13 cellular contexts compared by ENCODE assay signal in the genomic region with DNA sequence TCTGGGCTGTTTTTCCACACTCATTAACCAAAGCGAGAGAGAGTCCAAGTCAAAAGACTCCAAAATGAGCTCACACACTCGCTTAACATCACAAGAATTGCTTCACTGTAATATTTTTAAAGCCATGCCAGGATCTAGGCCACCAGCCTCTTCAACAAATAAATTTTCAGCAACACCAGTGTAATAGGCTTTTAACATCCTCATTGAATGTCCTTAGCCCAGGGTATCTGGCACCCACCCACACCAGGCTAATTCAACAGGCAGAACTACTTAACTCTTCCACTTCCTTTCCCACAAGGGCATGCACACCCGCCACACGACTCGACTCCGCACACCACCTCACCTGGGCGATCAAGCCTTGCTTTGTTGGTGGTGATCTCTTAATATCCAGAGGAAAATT. TPM values are rescaled to one million over a fixed set of nuclear protein-coding genes. Genes with fewer than 3 reads are reported as not detected.
A peak's percentile ranks its signal among the peaks of the same experiment; 100 is the strongest.
DNase-seq lines count a peak whose midpoint lies in the region; ATAC-seq and TF ChIP-seq lines count a peak whose summit lies in the region.
"Had no signal": no experiment of that assay in that cellular context is flagged by ENCODE, and none has a peak within 500 bp of the region (broad histone marks: within the 10 kb centered on the region; RNA-seq: fewer than 3 reads in every experiment).

No MANE protein-coding gene starts in this region.

- no peak overlapping the region for H2AK5ac ChIP-seq in H9 (ENCODE audit: insufficient read length, low read length)

- no CpG with 5 or more reads among the region's 7 CpGs for WGBS in H9 (ENCODE audit: extremely low coverage, insufficient read length, low lambda C conversion rate)
- 58% methylated on average over 7 of the region's 7 CpGs for WGBS in right cardiac atrium
- 73 to 82% methylated on average over 7 of the region's 7 CpGs for WGBS in sigmoid colon, 2 donors

- H3K4me3 ChIP-seq in right cardiac atrium (ENCODE audit: low read length): no peak overlapping the region
- H3K4me3 ChIP-seq in sigmoid colon: no peak overlapping the region
- H3K4me3 ChIP-seq in foreskin fibroblast (ENCODE audit: low read depth in 1 of 2, low read length in 2 of 2): no peak overlapping the region
- H3K4me3 ChIP-seq: GM12878, thoracic aorta had no signal

- H4K8ac ChIP-seq in H9 (replicated peaks; ENCODE audit: insufficient read length, low read depth, low read length): no peak overlapping the region

- H3K4ac ChIP-seq in H9 (ENCODE audit: low read depth, low read length): no peak overlapping the region

- H3K36me3 ChIP-seq in sigmoid colon: no peaks in the 10 kb centered on the region
- H3K36me3 ChIP-seq: thoracic aorta had no signal

- no peak overlapping the region for H2BK5ac ChIP-seq in H9 (ENCODE audit: insufficient read length, low read length)

- no peaks in the 10 kb centered on the region for H3K79me1 ChIP-seq in H9 (ENCODE audit: insufficient read depth, low read depth, low read length, poor library complexity, severe bottlenecking)

- H3K36me3 Mint-ChIP-seq in H9 (ENCODE audit: insufficient read depth in 1 of 3, low read depth in 3 of 3): peaks cover 12 to 24% (median 23%) of the 10 kb centered on the region in 3 experiments
- H3K36me3 Mint-ChIP-seq: naive thymus-derived CD4-positive, alpha-beta T cell had no signal

- no peak overlapping the region for H3K27ac ChIP-seq in H9 (ENCODE audit: insufficient read length, low read depth, low read length)
- H3K27ac ChIP-seq in right cardiac atrium (ENCODE audit: low read length): no peak overlapping the region
- peak overlapping the region; percentile 45 to 83 (median 64) for H3K27ac ChIP-seq in sigmoid colon
- H3K27ac ChIP-seq: thoracic aorta had no signal

- H3K27me3 Mint-ChIP-seq in H9 (ENCODE audit: low read depth): no peaks in the 10 kb centered on the region

- H3K27me3 ChIP-seq in H9 (ENCODE audit: insufficient read depth, low read length) (no peaks in the 10 kb centered on the region), right cardiac atrium (ENCODE audit: control insufficient read depth, insufficient read depth) (no peaks in the 10 kb centered on the region), sigmoid colon (no peaks in the 10 kb centered on the region)

- H2BK15ac ChIP-seq in H9 (ENCODE audit: low read depth, low read length): no peak overlapping the region

- intact Hi-C loops in right cardiac atrium (cut with DNase I): no loop called here
- intact Hi-C loops in sigmoid colon (cut with DNase I): no loop called here

- H4K20me1 ChIP-seq in H9 (ENCODE audit: control insufficient read depth, insufficient read depth, insufficient read length): no peaks in the 10 kb centered on the region

- peak overlapping the region in 1 of 2 experiments; percentile 58; a peak in 2 of 5 replicates for H3K4me3 Mint-ChIP-seq in H9
- H3K4me3 Mint-ChIP-seq: naive thymus-derived CD4-positive, alpha-beta T cell had no signal

- peak in 1 of 4 donors; percentile 4 for TF ChIP-seq EP300 in sigmoid colon (IDR thresholded peaks at IDR 0.05)

- no peak overlapping the region for H3K14ac ChIP-seq in H9 (ENCODE audit: insufficient read depth, low read length)

- H3K79me2 ChIP-seq in H9 (ENCODE audit: insufficient read depth, low read length): peaks cover 5% of the 10 kb centered on the region; the same call in 1 of the 2 replicates

- peak overlapping the region; percentile 6 to 92 (median 92); a peak in 6 of 7 replicates for H3K27ac Mint-ChIP-seq in H9
- H3K27ac Mint-ChIP-seq: naive thymus-derived CD4-positive, alpha-beta T cell had no signal

- no peak overlapping the region for H3K4me2 ChIP-seq in H9 (ENCODE audit: insufficient read depth, insufficient read length, low read length)

- no peak overlapping the region for H3K56ac ChIP-seq in H9 (ENCODE audit: insufficient read length, low read depth, low read length)

- H3K18ac ChIP-seq in H9 (ENCODE audit: insufficient read length, low read depth, low read length): no peak overlapping the region

- peaks cover 3% of the 10 kb centered on the region for H3K4me1 ChIP-seq in H9 (ENCODE audit: insufficient read depth, low read length)
- peaks cover 3% of the 10 kb centered on the region for H3K4me1 ChIP-seq in right cardiac atrium (ENCODE audit: control insufficient read depth, insufficient read depth, low read length)
- H3K4me1 ChIP-seq in sigmoid colon: peaks cover 0 to 65% (median 63%) of the 10 kb centered on the region in 4 donors

- H2BK120ac ChIP-seq in H9 (ENCODE audit: low read depth, low read length, poor library complexity, severe bottlenecking): no peak overlapping the region

- H3T11ph ChIP-seq in H9 (ENCODE audit: low read length): no peak overlapping the region

- no peak overlapping the region for H4K5ac ChIP-seq in H9 (ENCODE audit: insufficient read length, low read depth, low read length)

- no peaks in the 10 kb centered on the region for H3K9me3 ChIP-seq in H9 (ENCODE audit: control insufficient read depth, low read depth, low read length)
- no peaks in the 10 kb centered on the region for H3K9me3 ChIP-seq in right cardiac atrium (ENCODE audit: control insufficient read depth, low read length)
- H3K9me3 ChIP-seq in sigmoid colon: no peaks in the 10 kb centered on the region
- H3K9me3 ChIP-seq: thoracic aorta had no signal

- H2BK20ac ChIP-seq in H9 (ENCODE audit: low read depth, low read length, poor library complexity, severe bottlenecking): no peak overlapping the region

- TF ChIP-seq CTCF in H9 (conservative IDR thresholded peaks at IDR 0.05) (no peak), sigmoid colon (IDR thresholded peaks at IDR 0.05) (no peak), foreskin fibroblast (IDR thresholded peaks at IDR 0.05; ENCODE audit: low read depth, low read length) (no peak)

- H3K23me2 ChIP-seq in H9 (ENCODE audit: insufficient read length, low read depth, low read length, poor library complexity, severe bottlenecking): no peaks in the 10 kb centered on the region

- no peaks in the 10 kb centered on the region; a peak in 1 of 5 replicates for H3K9me3 Mint-ChIP-seq in H9

- H4K91ac ChIP-seq in H9 (ENCODE audit: insufficient read length, low read depth, low read length): no peak overlapping the region

- ATAC-seq in right cardiac atrium: peak in 1 of 2 donors; percentile 15
- no peak for ATAC-seq in esophagus mucosa
- ATAC-seq: GM12878; naive thymus-derived CD4-positive, alpha-beta T cell had no signal

- DNase-seq in H9: no peak
- peak; percentile 22 for DNase-seq in NCI-H2196 treated with DMSO at 0.1 percent for 48 hours (lab: John Stamatoyannopoulos, UW; ENCODE audit: unreplicated experiment)
- peak in 2 of 3 donors; percentile 23 to 45 for DNase-seq in right cardiac atrium
- peak; percentile 76 for DNase-seq in sigmoid colon
- no peak for DNase-seq in T1000 (lab: John Stamatoyannopoulos, UW)
- no peak for DNase-seq in foreskin fibroblast
- DNase-seq: activated T-cell treated with anti-CD3 and anti-CD28 coated beads for 4 hours; DMS 273 treated with DMSO at 0.1 percent for 48 hours; naive thymus-derived CD4-positive, alpha-beta T cell; small intestine had no signal

- TF ChIP-seq POLR2A in sigmoid colon (IDR thresholded peaks at IDR 0.05): no peak

- no peak overlapping the region for H3K9ac ChIP-seq in H9 (ENCODE audit: extremely low read depth, insufficient read length, low read length)

- H3K23ac ChIP-seq in H9 (ENCODE audit: insufficient read length, low read depth, low read length): no peak overlapping the region

- no peak overlapping the region for H2AFZ ChIP-seq in H9 (ENCODE audit: low read length)

- H2BK12ac ChIP-seq in H9 (ENCODE audit: insufficient read length, low read depth, low read length): no peak overlapping the region

- peaks cover 63 to 65% of the 10 kb centered on the region in 2 experiments for H3K4me1 Mint-ChIP-seq in H9
- H3K4me1 Mint-ChIP-seq: naive thymus-derived CD4-positive, alpha-beta T cell had no signal

RNA-seq across cellular contexts. Expression of a gene that starts 34.2 kb away (rescaled TPM):
- total RNA-seq in H9 (2021): 157 and 173 TPM in 2 replicates
- total RNA-seq in right cardiac atrium: 10 to 100 TPM; 76.7 to 95.2 (median 82.9) TPM
- 29.7 TPM for polyA plus RNA-seq in right cardiac atrium
- total RNA-seq in sigmoid colon: 100 to 1,000 TPM in 3 of 4 donors, 10 to 100 TPM in 1; 93.1 to 146 (median 125) TPM
- polyA plus RNA-seq in sigmoid colon: 10 to 100 TPM; 12.6 to 72.3 (median 15.0) TPM
- 86.4 TPM for total RNA-seq in esophagus mucosa
- polyA plus RNA-seq: naive thymus-derived CD4-positive, alpha-beta T cell had no signal

Comparison
In these comparisons a context has a peak if more than half of its experiments do, and no peak if none do; other contexts are left out.
1. DNase-seq: peak in NCI-H2196 treated with DMSO at 0.1 percent for 48 hours (single experiment), right cardiac atrium (2 of 3) and sigmoid colon (single experiment); none in H9 (single experiment), T1000 (single experiment) and foreskin fibroblast (0 of 2).
2. H3K27ac ChIP-seq: peak in sigmoid colon (4 of 4); none in H9 (single experiment) and right cardiac atrium (single experiment).